In the genomic region with DNA sequence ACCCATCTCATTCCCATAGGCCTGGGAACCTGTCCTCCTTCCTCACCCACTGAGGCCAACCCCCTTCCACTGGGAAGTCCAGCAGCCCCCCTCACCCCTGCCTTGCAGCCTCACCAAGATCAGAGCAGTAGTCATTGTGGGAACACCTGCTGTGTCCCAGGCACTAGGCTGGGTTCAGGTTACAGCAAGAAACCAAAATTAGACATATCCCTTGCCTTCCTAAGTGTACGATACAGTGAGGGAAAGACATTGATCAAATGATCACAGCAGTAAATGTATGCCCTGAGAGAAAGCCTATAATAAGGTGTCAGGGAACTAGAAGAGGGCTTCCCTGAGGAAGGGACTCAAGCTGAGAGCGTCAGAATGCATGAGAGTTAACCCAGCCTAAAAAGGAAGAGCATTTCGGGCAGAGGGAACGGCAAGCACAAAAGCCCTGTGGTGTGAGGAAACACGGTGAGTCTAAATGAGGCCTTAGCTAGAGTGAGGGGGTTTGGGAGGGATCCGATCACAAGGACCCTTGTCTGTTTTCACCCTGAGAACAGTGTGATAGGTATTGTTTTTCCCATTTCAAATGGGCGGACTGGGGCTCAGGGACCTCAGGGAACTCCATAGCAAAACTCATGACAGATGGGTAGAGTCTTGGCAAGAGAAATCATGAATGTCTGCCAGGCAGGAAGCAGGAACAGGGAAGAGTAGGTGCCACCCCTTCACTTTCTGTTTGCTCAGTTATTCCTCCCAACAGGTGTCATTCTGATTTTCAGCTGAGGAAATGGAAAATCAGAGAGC, we compare ENCODE assay signal across 11 cellular contexts. TPM values are rescaled to one million over a fixed set of nuclear protein-coding genes. Genes with fewer than 3 reads are reported as not detected.
DNase-seq lines count a peak whose midpoint lies in the region; ATAC-seq, FAIRE-seq and TF ChIP-seq lines count a peak whose summit lies in the region.
"Had no signal": no experiment of that assay in that cellular context is flagged by ENCODE, and none has a peak within 500 bp of the region (broad histone marks: within the 10 kb centered on the region; RNA-seq: fewer than 3 reads in every experiment).

No MANE protein-coding gene starts in this region.

- intact Hi-C loops in colonic mucosa (cut with DNase I) = no loop called here

- peaks cover 17% of the 10 kb centered on the region for H3K4me1 ChIP-seq in colonic mucosa
- H3K4me1 ChIP-seq in skeletal muscle tissue (ENCODE audit: control insufficient read depth in 3 of 3, insufficient read depth in 3 of 3, low read length in 3 of 3) = peaks cover 25 to 56% (median 32%) of the 10 kb centered on the region in 3 donors

- DNase-seq in GM12892 (ENCODE audit: insufficient read length) (no peak), NCI-H2196 (lab: John Stamatoyannopoulos, UW; ENCODE audit: unreplicated experiment) (peak; percentile 17), colonic mucosa (peak; percentile 83), NCI-H82 treated with DMSO at 0.1 percent for 48 hours (lab: John Stamatoyannopoulos, UW; ENCODE audit: unreplicated experiment) (no peak), NCI-H128 (lab: John Stamatoyannopoulos, UW; ENCODE audit: unreplicated experiment) (no peak)
- DNase-seq in stimulated activated CD4-positive, alpha-beta T cell treated with anti-CD3 and anti-CD28 coated beads, Interleukin-4, amount 100 ng/mL, for 4 hours = no peak
- DNase-seq: SHP77 had no signal

- TF ChIP-seq CTCF in colonic mucosa (IDR thresholded peaks at IDR 0.05) = no peak

- no peaks in the 10 kb centered on the region for H3K27me3 ChIP-seq in colonic mucosa
- no peaks in the 10 kb centered on the region for H3K27me3 ChIP-seq in skeletal muscle tissue (ENCODE audit: control insufficient read depth in 3 of 3, insufficient read depth in 3 of 3, low read length in 3 of 3)

- no peak for TF ChIP-seq POLR2A in GM12892 (IDR thresholded peaks at IDR 0.05; ENCODE audit: low read depth, low read length)

- H3K36me3 ChIP-seq in colonic mucosa (no peaks in the 10 kb centered on the region), skeletal muscle tissue (ENCODE audit: control insufficient read depth in 3 of 3, insufficient read depth in 3 of 3, low read length in 3 of 3) (peaks cover 0 to 2% (median 0%) of the 10 kb centered on the region in 3 donors)

- H3K4me3 ChIP-seq in colonic mucosa (no peak overlapping the region), skeletal muscle tissue (ENCODE audit: low read length in 3 of 3) (peak overlapping the region; percentile 16 to 50 (median 22))

- H3K9me3 ChIP-seq in colonic mucosa = no peaks in the 10 kb centered on the region
- H3K9me3 ChIP-seq in skeletal muscle tissue (ENCODE audit: control insufficient read depth in 3 of 3, low read length in 3 of 3) = no peaks in the 10 kb centered on the region

- FAIRE-seq in GM12892 (lab: Jason Lieb, UNC) = peak; percentile 30

- H3K9ac ChIP-seq in colonic mucosa (ENCODE audit: low read depth in 2 of 2, low read length in 2 of 2) = peak overlapping the region; percentile 57 to 81
- peak overlapping the region; percentile 27 to 57 (median 48) for H3K9ac ChIP-seq in skeletal muscle tissue (ENCODE audit: low read depth in 1 of 3, low read length in 3 of 3)

- H3K27ac ChIP-seq in colonic mucosa (peak overlapping the region; percentile 85), skeletal muscle tissue (ENCODE audit: low read depth, low read length) (peak overlapping the region; percentile 72)

- ATAC-seq in HG02571 (IDR thresholded peaks at IDR 0.05; ENCODE audit: unreplicated experiment) = no peak

RNA-seq across cellular contexts. Expression of gene C10orf105, which starts 17.2 kb away (rescaled TPM):
- polyA plus RNA-seq in GM12892 (2012; ENCODE audit: missing spikeins) = 0.11 TPM
- total RNA-seq in colonic mucosa (under 1 TPM in 1 of 2 donors, not detected in 1; 0.07 TPM), skeletal muscle tissue (not detected)
- total RNA-seq: glomerular endothelial cell, renal cortical epithelial cell had no signal

RNA-seq across cellular contexts. Expression of gene VSIR, which starts 36.6 kb away (rescaled TPM):
- polyA plus RNA-seq in GM12892 (2012; ENCODE audit: missing spikeins) = 2.6 TPM
- total RNA-seq in colonic mucosa = 10 to 100 TPM; 41.2 to 42.8 TPM
- 13.6 TPM for total RNA-seq in skeletal muscle tissue

Comparison
In these comparisons a context has a peak if more than half of its experiments do, and no peak if none do; other contexts are left out.
1. DNase-seq: peak in NCI-H2196 (single experiment) and colonic mucosa (single experiment); none in GM12892 (single experiment), stimulated activated CD4-positive, alpha-beta T cell treated with anti-CD3 and anti-CD28 coated beads, Interleukin-4, amount 100 ng/mL, for 4 hours (0 of 2), NCI-H82 treated with DMSO at 0.1 percent for 48 hours (single experiment) and NCI-H128 (single experiment).